ENCODE assay signal across 1 cellular context in genomic region chr16:52578007-52578828, GRCh38.
A peak's percentile ranks its signal among the peaks of the same experiment; 100 is the strongest.
TF ChIP-seq lines count a peak whose summit lies in the region.

No MANE protein-coding gene starts in this region.

TF ChIP-seq in liver, 16 proteins besides CTCF, POLR2A, EP300 and RAD21 (continued from another document):
- no peak for TF ChIP-seq ATF3 (IDR thresholded peaks at IDR 0.05)
- peak; percentile 83 for TF ChIP-seq ZBTB33 (IDR thresholded peaks at IDR 0.05)
- peak; percentile 57 to 83 for TF ChIP-seq JUND (IDR thresholded peaks at IDR 0.05)
- TF ChIP-seq FOXA2 (IDR thresholded peaks at IDR 0.05) = peak; percentile 91
- TF ChIP-seq EGR1 (IDR thresholded peaks at IDR 0.05; ENCODE audit: low read depth in 2 of 2) = peak; percentile 73 to 97
